ENCODE assay signal across 1 cellular context in genomic region chr3:137854498-137855285, GRCh38.
TF ChIP-seq lines count a peak whose summit lies in the region.

No MANE protein-coding gene starts in this region.

TF ChIP-seq in HEK293T, 16 proteins besides CTCF, POLR2A, EP300 and RAD21 (continued from another document):
- TF ChIP-seq LEF1 (IDR thresholded peaks at IDR 0.05; ENCODE audit: borderline replicate concordance) = no peak
